9 cellular contexts compared by ENCODE assay signal in the genomic region with DNA sequence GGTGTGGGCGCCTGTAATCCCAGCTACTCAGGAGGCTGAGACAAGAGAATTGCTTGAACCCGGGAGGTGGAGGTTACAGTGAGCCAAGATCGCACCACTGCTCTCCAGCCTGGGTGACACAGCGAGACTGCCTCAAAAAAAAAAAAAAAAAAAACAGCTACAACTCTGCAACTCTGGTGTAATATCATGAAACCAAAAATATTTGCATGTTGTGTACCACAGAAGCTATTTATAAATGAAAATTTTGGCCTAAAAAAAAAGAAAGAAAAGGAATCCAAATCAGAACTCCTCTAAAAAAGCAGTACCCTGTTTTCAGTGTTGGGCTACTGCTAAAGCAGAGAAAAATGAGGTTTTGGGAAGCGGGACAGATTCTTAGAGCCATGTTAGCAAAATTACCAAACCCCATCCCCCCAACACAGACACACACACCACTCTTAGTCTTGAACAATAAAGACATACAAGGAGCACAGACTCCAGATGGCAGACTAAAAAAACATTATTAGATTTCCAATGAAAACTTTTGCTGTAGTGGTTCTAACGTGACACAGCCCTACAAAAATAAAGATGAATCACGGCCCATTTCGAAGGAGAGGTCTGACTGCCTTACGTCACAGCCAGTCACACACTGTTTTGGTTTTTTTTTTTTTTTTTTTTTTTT. TPM values are rescaled to one million over a fixed set of nuclear protein-coding genes. Genes with fewer than 3 reads are reported as not detected.
A peak's percentile ranks its signal among the peaks of the same experiment; 100 is the strongest.
DNase-seq lines count a peak whose midpoint lies in the region; ATAC-seq and TF ChIP-seq lines count a peak whose summit lies in the region.
"Had no signal": no experiment of that assay in that cellular context is flagged by ENCODE, and none has a peak within 500 bp of the region (broad histone marks: within the 10 kb centered on the region; RNA-seq: fewer than 3 reads in every experiment).

No MANE protein-coding gene starts in this region.

- DNase-seq in NAMALWA (ENCODE audit: low spot score) (peak; percentile 90), esophagus muscularis mucosa (ENCODE audit: extremely low spot score) (no peak), gastrocnemius medialis (peak in 1 of 2 donors; percentile 29), mesendoderm (no peak), HPDE6-E6E7 (ENCODE audit: extremely low spot score) (no peak), NCI-H345 (lab: John Stamatoyannopoulos, UW) (no peak), omental fat pad (ENCODE audit: low spot score) (no peak)
- DNase-seq: NCI-H1092 treated with DMSO at 0.1 percent for 48 hours had no signal

- no peak overlapping the region for H3K23ac ChIP-seq in mesendoderm (ENCODE audit: low read length)

- H2AK5ac ChIP-seq in mesendoderm (ENCODE audit: low read length): no peak overlapping the region

- H2BK120ac ChIP-seq in mesendoderm (ENCODE audit: low read depth, low read length): no peak overlapping the region

- WGBS in esophagus muscularis mucosa: 56% methylated on average over 9 of the region's 9 CpGs
- WGBS in mesendoderm (ENCODE audit: extremely low coverage, insufficient coverage, low lambda C conversion rate): no CpG with 5 or more reads among the region's 9 CpGs

- TF ChIP-seq POLR2A in esophagus muscularis mucosa (IDR thresholded peaks at IDR 0.05; ENCODE audit: low read depth) (no peak), gastrocnemius medialis (IDR thresholded peaks at IDR 0.05) (no peak)

- H3K4me3 ChIP-seq in GM08714 (ENCODE audit: low read length) (peak overlapping the region; percentile 37; the same call in 1 of the 2 replicates), esophagus muscularis mucosa (no peak overlapping the region), gastrocnemius medialis (no peak overlapping the region), mesendoderm (ENCODE audit: low read length) (no peak overlapping the region)

- H3K27me3 ChIP-seq in esophagus muscularis mucosa: no peaks in the 10 kb centered on the region
- H3K27me3 ChIP-seq in gastrocnemius medialis: no peaks in the 10 kb centered on the region
- H3K27me3 ChIP-seq in mesendoderm (ENCODE audit: insufficient read depth, low read length, poor library complexity): no peaks in the 10 kb centered on the region

- no peak overlapping the region for H2BK5ac ChIP-seq in mesendoderm (ENCODE audit: low read length)

- H3K4me1 ChIP-seq in esophagus muscularis mucosa (peaks cover 15 to 40% (median 19%) of the 10 kb centered on the region in 4 donors), gastrocnemius medialis (peaks cover 22 to 28% of the 10 kb centered on the region in 2 donors), mesendoderm (ENCODE audit: control insufficient read depth, low read depth, low read length) (no peaks in the 10 kb centered on the region)

- peaks cover 0 to 8% (median 2%) of the 10 kb centered on the region in 4 donors for H3K9me3 ChIP-seq in esophagus muscularis mucosa
- H3K9me3 ChIP-seq in gastrocnemius medialis: no peaks in the 10 kb centered on the region

- no peak overlapping the region for H2BK15ac ChIP-seq in mesendoderm (replicated peaks; ENCODE audit: low read depth)

- no peak overlapping the region for H4K5ac ChIP-seq in mesendoderm (ENCODE audit: low read length)

- no peak overlapping the region for H4K8ac ChIP-seq in mesendoderm (ENCODE audit: low read depth, low read length)

- intact Hi-C loops in esophagus muscularis mucosa (cut with DNase I) (no loop called here), gastrocnemius medialis (cut with DNase I; ENCODE audit: low total_unique reads) (loop anchor here (2.0 kb wide), 1 partner anchor 52 kb away; a partner anchor contains a TSS)

- no peaks in the 10 kb centered on the region for H3K79me1 ChIP-seq in mesendoderm (ENCODE audit: low read length)

- H3K4ac ChIP-seq in mesendoderm (ENCODE audit: low read depth, low read length): no peak overlapping the region

- H3K56ac ChIP-seq in mesendoderm (ENCODE audit: low read length): no peak overlapping the region

- no peak overlapping the region for H3K9ac ChIP-seq in mesendoderm (ENCODE audit: low read length)

- peak overlapping the region; percentile 33 to 75 (median 66) for H3K27ac ChIP-seq in esophagus muscularis mucosa (replicated peaks in 1 of 4)
- H3K27ac ChIP-seq in gastrocnemius medialis: peak overlapping the region; percentile 77 to 87 (median 82)
- no peak overlapping the region for H3K27ac ChIP-seq in mesendoderm (ENCODE audit: low read depth, low read length)

- H3K18ac ChIP-seq in mesendoderm (ENCODE audit: low read length): no peak overlapping the region

- ATAC-seq in gastrocnemius medialis (peak; percentile 89 to 99), omental fat pad (ENCODE audit: low FRiP score) (no peak)

- TF ChIP-seq EP300 in esophagus muscularis mucosa (IDR thresholded peaks at IDR 0.05): no peak

- in situ Hi-C loops in gastrocnemius medialis (cut with MboI; ENCODE audit: low sequenced_read_pairs in 4 of 4): loop anchor here in 1 of 4 donors (5.0 kb wide), 1 partner anchor 45 kb away; no protein-coding TSS in a partner anchor

- no peak overlapping the region for H3K4me2 ChIP-seq in mesendoderm (ENCODE audit: low read length)

- no peaks in the 10 kb centered on the region for H3K79me2 ChIP-seq in mesendoderm (ENCODE audit: control insufficient read depth, insufficient read depth, low read length)

- H3K36me3 ChIP-seq in esophagus muscularis mucosa (no peaks in the 10 kb centered on the region), gastrocnemius medialis (no peaks in the 10 kb centered on the region), mesendoderm (ENCODE audit: control insufficient read depth, insufficient read depth, low read length) (no peaks in the 10 kb centered on the region)

- peak in 1 of 3 experiments; percentile 7 for TF ChIP-seq CTCF in esophagus muscularis mucosa (IDR thresholded peaks at IDR 0.05)
- TF ChIP-seq CTCF in gastrocnemius medialis (IDR thresholded peaks at IDR 0.05 in 4 of 5, conservative IDR thresholded peaks at IDR 0.05 in 1 of 5): no peak
- no peak for TF ChIP-seq CTCF in omental fat pad (IDR thresholded peaks at IDR 0.05)

RNA-seq across cellular contexts. Expression of a gene that starts 51.5 kb away (rescaled TPM):
- total RNA-seq in esophagus muscularis mucosa (100 to 1,000 TPM in 2 of 4 donors, 10 to 100 TPM in 2; 72.3 to 143 (median 92.5) TPM), gastrocnemius medialis (100 to 1,000 TPM in 1 of 4 donors, 10 to 100 TPM in 3; 54.0 to 226 (median 71.1) TPM), omental fat pad (100 to 1,000 TPM in 1 of 4 donors, 10 to 100 TPM in 3; 67.1 to 120 (median 80.2) TPM)
- polyA plus RNA-seq in mesendoderm (2013, experiment 1 of 2): 4.3 TPM
- polyA plus RNA-seq in mesendoderm (2013, experiment 2 of 2): 4.2 TPM
